In the genomic region with DNA sequence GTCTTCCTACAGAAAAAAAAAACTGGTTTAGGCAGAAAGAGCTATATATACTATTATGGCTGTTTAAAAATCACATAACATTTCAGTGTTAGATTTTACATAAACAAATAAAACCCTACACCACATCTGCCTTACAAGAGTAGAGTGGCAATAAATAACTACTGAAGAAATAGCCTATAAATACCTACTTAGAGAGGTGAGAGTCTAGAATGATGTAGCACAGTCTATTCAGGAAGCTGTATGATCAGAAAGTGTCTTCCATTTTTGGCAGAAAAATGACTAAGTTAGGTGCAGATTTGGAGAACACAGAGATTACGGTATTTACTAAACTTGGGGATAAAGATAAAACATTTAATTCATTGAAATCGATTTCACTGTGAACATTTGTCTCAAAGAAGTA, we compare ENCODE assay signal across 22 cellular contexts.
"Had no signal": no experiment of that assay in that cellular context is flagged by ENCODE, and none has a peak within 500 bp of the region (broad histone marks: within the 10 kb centered on the region; RNA-seq: fewer than 3 reads in every experiment).

No MANE protein-coding gene starts in this region.

- H3K9me3 Mint-ChIP-seq: stimulated activated memory B cell treated with anti-CD40 and anti-IgM and Interleukin-4, amounts not matched to agents 10 μg/mL and 1 μg/mL and 100 μg/mL, for 72 hours had no signal

- H3K4me1 Mint-ChIP-seq: nephron progenitor cell had no signal

- H3K27me3 ChIP-seq: heart left ventricle, right lobe of liver, spleen, testis, tibial nerve, upper lobe of right lung, vagina had no signal

- H3K79me2 ChIP-seq: parathyroid adenoma had no signal

- H2AFZ ChIP-seq: parathyroid adenoma had no signal

- H3K4me3 ChIP-seq: heart left ventricle, prostate gland, right lobe of liver, spleen, testis, tibial nerve, upper lobe of right lung, vagina had no signal

- H3K9ac ChIP-seq: parathyroid adenoma had no signal

- H3K4me3 Mint-ChIP-seq: naive thymus-derived CD4-positive, alpha-beta T cell; nephron progenitor cell; stimulated activated memory B cell treated with anti-CD40 and anti-IgM and Interleukin-4, amounts not matched to agents 10 μg/mL and 1 μg/mL and 100 μg/mL, for 72 hours; stimulated activated naive CD8-positive, alpha-beta T cell treated with anti-CD3 and anti-CD28 coated beads, Interleukin-15, amount 100 ng/mL, for 72 hours had no signal

- H3K4me1 ChIP-seq: heart left ventricle, parathyroid adenoma, prostate gland, right lobe of liver, testis, tibial nerve, upper lobe of right lung, vagina had no signal

- DNase-seq: effector CD8-positive, alpha-beta T cell; foreskin melanocyte; heart left ventricle; hippocampal formation; kidney glomerular epithelial cell; mesendoderm; naive thymus-derived CD4-positive, alpha-beta T cell; nephron progenitor cell; right lobe of liver; spleen; stimulated activated CD4-positive, alpha-beta T cell treated with anti-CD3 and anti-CD28 coated beads, Interleukin-15, amount 100 ng/mL, for 24 hours; stimulated activated CD4-positive, alpha-beta T cell treated with anti-CD3 and anti-CD28 coated beads, Interleukin-1b, Interleukin-23, amount 100 ng/mL, for 48 hours; stimulated activated CD4-positive, alpha-beta T cell treated with anti-CD3 and anti-CD28 coated beads, Interleukin-4, amount 100 ng/mL, for 24 hours; stimulated activated naive CD8-positive, alpha-beta T cell treated with anti-CD3 and anti-CD28 coated beads, Interleukin-15, amount 100 ng/mL, for 72 hours; testis; upper lobe of right lung had no signal

- H3K27me3 Mint-ChIP-seq: naive thymus-derived CD4-positive, alpha-beta T cell; stimulated activated memory B cell treated with anti-CD40 and anti-IgM and Interleukin-4, amounts not matched to agents 10 μg/mL and 1 μg/mL and 100 μg/mL, for 72 hours; stimulated activated naive CD8-positive, alpha-beta T cell treated with anti-CD3 and anti-CD28 coated beads, Interleukin-15, amount 100 ng/mL, for 72 hours had no signal

- H3K27ac ChIP-seq: heart left ventricle, parathyroid adenoma, prostate gland, right lobe of liver, spleen, testis, tibial nerve, upper lobe of right lung, vagina had no signal

- H3K36me3 ChIP-seq: heart left ventricle, prostate gland, right lobe of liver, spleen, tibial nerve, upper lobe of right lung, vagina had no signal

- ATAC-seq: heart left ventricle; naive thymus-derived CD4-positive, alpha-beta T cell; right lobe of liver; stimulated activated memory B cell treated with anti-CD40 and anti-IgM and Interleukin-4, amounts not matched to agents 10 μg/mL and 1 μg/mL and 100 μg/mL, for 72 hours; stimulated activated naive CD8-positive, alpha-beta T cell treated with anti-CD3 and anti-CD28 coated beads, Interleukin-15, amount 100 ng/mL, for 72 hours; upper lobe of right lung had no signal

- FAIRE-seq: islet of Langerhans had no signal

- H3K9me3 ChIP-seq: heart left ventricle, prostate gland, right lobe of liver, testis, tibial nerve, upper lobe of right lung, vagina had no signal

- H3K27ac Mint-ChIP-seq: naive thymus-derived CD4-positive, alpha-beta T cell; nephron progenitor cell; stimulated activated naive CD8-positive, alpha-beta T cell treated with anti-CD3 and anti-CD28 coated beads, Interleukin-15, amount 100 ng/mL, for 72 hours had no signal
